1 cellular context compared by ENCODE assay signal in genomic region chr3:48446425-48447193, GRCh38.
TF ChIP-seq lines count a peak whose summit lies in the region.

Gene ATRIP (plus strand): TSS chr3:48446737. CDS start chr3:48446846, 109 bp downstream.

TF ChIP-seq in WTC11, 78 proteins besides CTCF, POLR2A, EP300 and RAD21 (continued from another document):
- peak; percentile 90 for TF ChIP-seq PRDM15 (CRISPR knock-in tag; IDR thresholded peaks at IDR 0.05)
- TF ChIP-seq GRHL2 (CRISPR knock-in tag; IDR thresholded peaks at IDR 0.05; ENCODE audit: insufficient replicate concordance, severe bottlenecking) = no peak
- no peak for TF ChIP-seq ZSCAN18 (CRISPR knock-in tag; IDR thresholded peaks at IDR 0.05)
- TF ChIP-seq GTF2I (CRISPR knock-in tag; conservative IDR thresholded peaks at IDR 0.05) = no peak
- 0 out of 2 replicates have a peak, but pooled peaks have one; percentile 88 for TF ChIP-seq KAT7 (CRISPR knock-in tag; IDR thresholded peaks at IDR 0.05; ENCODE audit: borderline replicate concordance)
- no peak for TF ChIP-seq ZNF219 (CRISPR knock-in tag; IDR thresholded peaks at IDR 0.05; ENCODE audit: borderline replicate concordance)
- TF ChIP-seq ZNF416 (CRISPR knock-in tag; IDR thresholded peaks at IDR 0.05) = no peak
- TF ChIP-seq TEAD1 (CRISPR knock-in tag; IDR thresholded peaks at IDR 0.05) = peak; percentile 89
- TF ChIP-seq NFYB (CRISPR knock-in tag; conservative IDR thresholded peaks at IDR 0.05; ENCODE audit: low read depth) = peak; percentile 91
- no peak for TF ChIP-seq HMGA2 (CRISPR knock-in tag; IDR thresholded peaks at IDR 0.05)
- TF ChIP-seq ZNF121 (CRISPR knock-in tag; IDR thresholded peaks at IDR 0.05) = no peak
- TF ChIP-seq TEAD4 (CRISPR knock-in tag; IDR thresholded peaks at IDR 0.05) = no peak
- no peak for TF ChIP-seq SMAD4 (CRISPR knock-in tag; IDR thresholded peaks at IDR 0.05)
- no peak for TF ChIP-seq CBFB (CRISPR knock-in tag; IDR thresholded peaks at IDR 0.05; ENCODE audit: low read depth)
- TF ChIP-seq IRF2 (CRISPR knock-in tag; IDR thresholded peaks at IDR 0.05; ENCODE audit: borderline replicate concordance, low read depth) = no peak
- no peak for TF ChIP-seq ELF4 (CRISPR knock-in tag; IDR thresholded peaks at IDR 0.05; ENCODE audit: low read depth)
- TF ChIP-seq ZNF671 (CRISPR knock-in tag; IDR thresholded peaks at IDR 0.05) = no peak
- TF ChIP-seq ZNF317 (CRISPR knock-in tag; IDR thresholded peaks at IDR 0.05; ENCODE audit: borderline replicate concordance, low read depth) = no peak
- no peak for TF ChIP-seq ZNF423 (CRISPR knock-in tag; IDR thresholded peaks at IDR 0.05)
- TF ChIP-seq USF2 (CRISPR knock-in tag; IDR thresholded peaks at IDR 0.05) = peak; percentile 56; the same call in 1 of the 2 replicates
- TF ChIP-seq STAT6 (CRISPR knock-in tag; conservative IDR thresholded peaks at IDR 0.05; ENCODE audit: low read depth) = no peak
- TF ChIP-seq NR3C1 (CRISPR knock-in tag; conservative IDR thresholded peaks at IDR 0.05; ENCODE audit: low read depth) = no peak
- TF ChIP-seq MLX (CRISPR knock-in tag; IDR thresholded peaks at IDR 0.05) = no peak
- no peak for TF ChIP-seq AR (CRISPR knock-in tag; IDR thresholded peaks at IDR 0.05)
- TF ChIP-seq ERG (CRISPR knock-in tag; IDR thresholded peaks at IDR 0.05) = no peak
- TF ChIP-seq TCF7 (CRISPR knock-in tag; IDR thresholded peaks at IDR 0.05; ENCODE audit: low read depth) = 0 out of 2 replicates have a peak, but pooled peaks have one; percentile 23
- no peak for TF ChIP-seq ATF2 (CRISPR knock-in tag; IDR thresholded peaks at IDR 0.05; ENCODE audit: borderline replicate concordance, low read depth)
- no peak for TF ChIP-seq MXD4 (CRISPR knock-in tag; IDR thresholded peaks at IDR 0.05; ENCODE audit: borderline replicate concordance)
TF ChIP-seq in WTC11: peak in this region for 27.
